ENCODE assay signal across 1 cellular context in the genomic region with DNA sequence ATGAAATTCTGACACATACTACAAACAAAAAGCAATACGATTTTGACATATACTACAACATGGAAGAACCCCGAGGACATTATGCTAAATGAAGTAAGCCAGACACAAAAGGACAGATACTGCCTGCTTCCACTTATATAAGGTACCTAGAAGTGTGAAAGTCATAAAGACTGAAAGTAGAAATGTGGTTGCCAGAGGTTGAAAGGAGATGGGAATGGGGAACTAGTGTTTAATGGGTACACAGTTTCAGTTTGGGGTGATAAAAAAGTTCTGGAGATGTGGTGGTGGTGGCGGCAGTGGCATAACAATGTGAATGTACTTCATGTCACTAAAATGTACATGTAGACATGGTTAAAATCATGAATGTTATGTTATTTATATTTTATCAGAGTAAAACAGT.
TF ChIP-seq lines count a peak whose summit lies in the region.

No MANE protein-coding gene starts in this region.

TF ChIP-seq in GM12878, 131 proteins besides CTCF, POLR2A, EP300 and RAD21 (continued from another document and continues in another):
- TF ChIP-seq, protein P1, sequence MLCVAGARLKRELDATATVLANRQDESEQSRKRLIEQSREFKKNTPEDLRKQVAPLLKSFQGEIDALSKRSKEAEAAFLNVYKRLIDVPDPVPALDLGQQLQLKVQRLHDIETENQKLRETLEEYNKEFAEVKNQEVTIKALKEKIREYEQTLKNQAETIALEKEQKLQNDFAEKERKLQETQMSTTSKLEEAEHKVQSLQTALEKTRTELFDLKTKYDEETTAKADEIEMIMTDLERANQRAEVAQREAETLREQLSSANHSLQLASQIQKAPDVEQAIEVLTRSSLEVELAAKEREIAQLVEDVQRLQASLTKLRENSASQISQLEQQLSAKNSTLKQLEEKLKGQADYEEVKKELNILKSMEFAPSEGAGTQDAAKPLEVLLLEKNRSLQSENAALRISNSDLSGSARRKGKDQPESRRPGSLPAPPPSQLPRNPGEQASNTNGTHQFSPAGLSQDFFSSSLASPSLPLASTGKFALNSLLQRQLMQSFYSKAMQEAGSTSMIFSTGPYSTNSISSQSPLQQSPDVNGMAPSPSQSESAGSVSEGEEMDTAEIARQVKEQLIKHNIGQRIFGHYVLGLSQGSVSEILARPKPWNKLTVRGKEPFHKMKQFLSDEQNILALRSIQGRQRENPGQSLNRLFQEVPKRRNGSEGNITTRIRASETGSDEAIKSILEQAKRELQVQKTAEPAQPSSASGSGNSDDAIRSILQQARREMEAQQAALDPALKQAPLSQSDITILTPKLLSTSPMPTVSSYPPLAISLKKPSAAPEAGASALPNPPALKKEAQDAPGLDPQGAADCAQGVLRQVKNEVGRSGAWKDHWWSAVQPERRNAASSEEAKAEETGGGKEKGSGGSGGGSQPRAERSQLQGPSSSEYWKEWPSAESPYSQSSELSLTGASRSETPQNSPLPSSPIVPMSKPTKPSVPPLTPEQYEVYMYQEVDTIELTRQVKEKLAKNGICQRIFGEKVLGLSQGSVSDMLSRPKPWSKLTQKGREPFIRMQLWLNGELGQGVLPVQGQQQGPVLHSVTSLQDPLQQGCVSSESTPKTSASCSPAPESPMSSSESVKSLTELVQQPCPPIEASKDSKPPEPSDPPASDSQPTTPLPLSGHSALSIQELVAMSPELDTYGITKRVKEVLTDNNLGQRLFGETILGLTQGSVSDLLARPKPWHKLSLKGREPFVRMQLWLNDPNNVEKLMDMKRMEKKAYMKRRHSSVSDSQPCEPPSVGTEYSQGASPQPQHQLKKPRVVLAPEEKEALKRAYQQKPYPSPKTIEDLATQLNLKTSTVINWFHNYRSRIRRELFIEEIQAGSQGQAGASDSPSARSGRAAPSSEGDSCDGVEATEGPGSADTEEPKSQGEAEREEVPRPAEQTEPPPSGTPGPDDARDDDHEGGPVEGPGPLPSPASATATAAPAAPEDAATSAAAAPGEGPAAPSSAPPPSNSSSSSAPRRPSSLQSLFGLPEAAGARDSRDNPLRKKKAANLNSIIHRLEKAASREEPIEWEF (IDR thresholded peaks at IDR 0.05; ENCODE audit: insufficient replicate concordance, low read depth, low read length), result no peak
- no peak for TF ChIP-seq KAT2A (conservative IDR thresholded peaks at IDR 0.05; ENCODE audit: control insufficient read depth, low read depth, low read length)
- peak; percentile 75 for TF ChIP-seq IKZF1 (conservative IDR thresholded peaks at IDR 0.05)
- no peak for TF ChIP-seq ZNF24 (IDR thresholded peaks at IDR 0.05)
- TF ChIP-seq, protein P2, sequence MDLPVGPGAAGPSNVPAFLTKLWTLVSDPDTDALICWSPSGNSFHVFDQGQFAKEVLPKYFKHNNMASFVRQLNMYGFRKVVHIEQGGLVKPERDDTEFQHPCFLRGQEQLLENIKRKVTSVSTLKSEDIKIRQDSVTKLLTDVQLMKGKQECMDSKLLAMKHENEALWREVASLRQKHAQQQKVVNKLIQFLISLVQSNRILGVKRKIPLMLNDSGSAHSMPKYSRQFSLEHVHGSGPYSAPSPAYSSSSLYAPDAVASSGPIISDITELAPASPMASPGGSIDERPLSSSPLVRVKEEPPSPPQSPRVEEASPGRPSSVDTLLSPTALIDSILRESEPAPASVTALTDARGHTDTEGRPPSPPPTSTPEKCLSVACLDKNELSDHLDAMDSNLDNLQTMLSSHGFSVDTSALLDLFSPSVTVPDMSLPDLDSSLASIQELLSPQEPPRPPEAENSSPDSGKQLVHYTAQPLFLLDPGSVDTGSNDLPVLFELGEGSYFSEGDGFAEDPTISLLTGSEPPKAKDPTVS (IDR thresholded peaks at IDR 0.05; ENCODE audit: low read depth, low read length), result no peak
- no peak for TF ChIP-seq TCF12 (IDR thresholded peaks at IDR 0.05; ENCODE audit: low read depth, low read length)
- TF ChIP-seq ZNF207 (IDR thresholded peaks at IDR 0.05; ENCODE audit: borderline replicate concordance), result no peak
- no peak for TF ChIP-seq ETV6 (conservative IDR thresholded peaks at IDR 0.05 in 1 of 2, IDR thresholded peaks at IDR 0.05 in 1 of 2; ENCODE audit: borderline replicate concordance in 1 of 2, low read depth in 1 of 2)
- no peak for TF ChIP-seq TARDBP (IDR thresholded peaks at IDR 0.05; ENCODE audit: borderline replicate concordance)
- TF ChIP-seq ZSCAN29 (IDR thresholded peaks at IDR 0.05), result 0 out of 2 replicates have a peak, but pooled peaks have one; percentile 16
- TF ChIP-seq YBX1 (IDR thresholded peaks at IDR 0.05), result no peak
- TF ChIP-seq EZH2 (IDR thresholded peaks at IDR 0.05; ENCODE audit: borderline replicate concordance, control insufficient read depth, low read depth, low read length), result no peak
- TF ChIP-seq NR2F1 (conservative IDR thresholded peaks at IDR 0.05), result 0 out of 2 replicates have a peak, but pooled peaks have one; percentile 41
- TF ChIP-seq SMC3 (IDR thresholded peaks at IDR 0.05; ENCODE audit: borderline replicate concordance, low read length), result no peak
- TF ChIP-seq YY1 (IDR thresholded peaks at IDR 0.05; ENCODE audit: low read depth, low read length), result no peak
- TF ChIP-seq BCL11A (IDR thresholded peaks at IDR 0.05; ENCODE audit: low read depth, low read length), result 0 out of 2 replicates have a peak, but pooled peaks have one; percentile 28
- TF ChIP-seq POLR2AphosphoS2 (IDR thresholded peaks at IDR 0.05; ENCODE audit: low read depth, low read length), result no peak
- TF ChIP-seq RCOR1 (conservative IDR thresholded peaks at IDR 0.05; ENCODE audit: low read depth, low read length), result no peak
- TF ChIP-seq MYB (IDR thresholded peaks at IDR 0.05; ENCODE audit: borderline replicate concordance, low read depth, low read length), result no peak
- TF ChIP-seq ZNF622 (IDR thresholded peaks at IDR 0.05), result no peak
- no peak for TF ChIP-seq RAD51 (IDR thresholded peaks at IDR 0.05)
- TF ChIP-seq SMAD5 (IDR thresholded peaks at IDR 0.05; ENCODE audit: low read depth), result no peak
- TF ChIP-seq SRF (IDR thresholded peaks at IDR 0.05; ENCODE audit: low read depth in 2 of 2, low read length in 2 of 2), result no peak
- TF ChIP-seq KDM1A (IDR thresholded peaks at IDR 0.05; ENCODE audit: borderline replicate concordance), result no peak
- TF ChIP-seq TBL1XR1 (IDR thresholded peaks at IDR 0.05; ENCODE audit: low read depth, low read length), result no peak
- TF ChIP-seq PAX5 (IDR thresholded peaks at IDR 0.05; ENCODE audit: borderline replicate concordance, low read depth, low read length), result no peak
- TF ChIP-seq MTA3 (IDR thresholded peaks at IDR 0.05; ENCODE audit: borderline replicate concordance, low read length), result no peak
- TF ChIP-seq RUNX3 (IDR thresholded peaks at IDR 0.05; ENCODE audit: low read length), result peak; percentile 58
- TF ChIP-seq, protein P3, sequence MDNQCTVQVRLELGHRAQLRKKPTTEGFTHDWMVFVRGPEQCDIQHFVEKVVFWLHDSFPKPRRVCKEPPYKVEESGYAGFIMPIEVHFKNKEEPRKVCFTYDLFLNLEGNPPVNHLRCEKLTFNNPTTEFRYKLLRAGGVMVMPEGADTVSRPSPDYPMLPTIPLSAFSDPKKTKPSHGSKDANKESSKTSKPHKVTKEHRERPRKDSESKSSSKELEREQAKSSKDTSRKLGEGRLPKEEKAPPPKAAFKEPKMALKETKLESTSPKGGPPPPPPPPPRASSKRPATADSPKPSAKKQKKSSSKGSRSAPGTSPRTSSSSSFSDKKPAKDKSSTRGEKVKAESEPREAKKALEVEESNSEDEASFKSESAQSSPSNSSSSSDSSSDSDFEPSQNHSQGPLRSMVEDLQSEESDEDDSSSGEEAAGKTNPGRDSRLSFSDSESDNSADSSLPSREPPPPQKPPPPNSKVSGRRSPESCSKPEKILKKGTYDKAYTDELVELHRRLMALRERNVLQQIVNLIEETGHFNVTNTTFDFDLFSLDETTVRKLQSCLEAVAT (IDR thresholded peaks at IDR 0.05), result no peak
- no peak for TF ChIP-seq ZNF274 (IDR thresholded peaks at IDR 0.05; ENCODE audit: insufficient read depth, insufficient read length)
- TF ChIP-seq, protein P4, sequence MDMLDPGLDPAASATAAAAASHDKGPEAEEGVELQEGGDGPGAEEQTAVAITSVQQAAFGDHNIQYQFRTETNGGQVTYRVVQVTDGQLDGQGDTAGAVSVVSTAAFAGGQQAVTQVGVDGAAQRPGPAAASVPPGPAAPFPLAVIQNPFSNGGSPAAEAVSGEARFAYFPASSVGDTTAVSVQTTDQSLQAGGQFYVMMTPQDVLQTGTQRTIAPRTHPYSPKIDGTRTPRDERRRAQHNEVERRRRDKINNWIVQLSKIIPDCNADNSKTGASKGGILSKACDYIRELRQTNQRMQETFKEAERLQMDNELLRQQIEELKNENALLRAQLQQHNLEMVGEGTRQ (IDR thresholded peaks at IDR 0.05; ENCODE audit: borderline replicate concordance, low read depth, low read length), result no peak
- TF ChIP-seq, protein P5, sequence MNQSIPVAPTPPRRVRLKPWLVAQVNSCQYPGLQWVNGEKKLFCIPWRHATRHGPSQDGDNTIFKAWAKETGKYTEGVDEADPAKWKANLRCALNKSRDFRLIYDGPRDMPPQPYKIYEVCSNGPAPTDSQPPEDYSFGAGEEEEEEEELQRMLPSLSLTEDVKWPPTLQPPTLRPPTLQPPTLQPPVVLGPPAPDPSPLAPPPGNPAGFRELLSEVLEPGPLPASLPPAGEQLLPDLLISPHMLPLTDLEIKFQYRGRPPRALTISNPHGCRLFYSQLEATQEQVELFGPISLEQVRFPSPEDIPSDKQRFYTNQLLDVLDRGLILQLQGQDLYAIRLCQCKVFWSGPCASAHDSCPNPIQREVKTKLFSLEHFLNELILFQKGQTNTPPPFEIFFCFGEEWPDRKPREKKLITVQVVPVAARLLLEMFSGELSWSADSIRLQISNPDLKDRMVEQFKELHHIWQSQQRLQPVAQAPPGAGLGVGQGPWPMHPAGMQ (IDR thresholded peaks at IDR 0.05; ENCODE audit: borderline replicate concordance), result no peak
- no peak for TF ChIP-seq NR2C1 (IDR thresholded peaks at IDR 0.05)
- TF ChIP-seq MYC (IDR thresholded peaks at IDR 0.05; ENCODE audit: insufficient read depth, insufficient read length, insufficient replicate concordance, low read length, severe bottlenecking), result no peak
- TF ChIP-seq SREBF2 (IDR thresholded peaks at IDR 0.05; ENCODE audit: low read length), result no peak
- TF ChIP-seq MTA2 (IDR thresholded peaks at IDR 0.05; ENCODE audit: low read depth), result peak; percentile 82
- no peak for TF ChIP-seq RELA (IDR thresholded peaks at IDR 0.05; ENCODE audit: borderline replicate concordance, partially characterized antibody)
- peak; percentile 64; the same call in 1 of the 2 replicates for TF ChIP-seq NBN (IDR thresholded peaks at IDR 0.05)
- TF ChIP-seq TAF1 (IDR thresholded peaks at IDR 0.05; ENCODE audit: borderline replicate concordance, low read depth, low read length), result no peak
- TF ChIP-seq EED (IDR thresholded peaks at IDR 0.05; ENCODE audit: low read depth), result peak; percentile 37; the same call in 1 of the 2 replicates
- TF ChIP-seq FOXK2 (IDR thresholded peaks at IDR 0.05), result no peak
- TF ChIP-seq, protein P6, sequence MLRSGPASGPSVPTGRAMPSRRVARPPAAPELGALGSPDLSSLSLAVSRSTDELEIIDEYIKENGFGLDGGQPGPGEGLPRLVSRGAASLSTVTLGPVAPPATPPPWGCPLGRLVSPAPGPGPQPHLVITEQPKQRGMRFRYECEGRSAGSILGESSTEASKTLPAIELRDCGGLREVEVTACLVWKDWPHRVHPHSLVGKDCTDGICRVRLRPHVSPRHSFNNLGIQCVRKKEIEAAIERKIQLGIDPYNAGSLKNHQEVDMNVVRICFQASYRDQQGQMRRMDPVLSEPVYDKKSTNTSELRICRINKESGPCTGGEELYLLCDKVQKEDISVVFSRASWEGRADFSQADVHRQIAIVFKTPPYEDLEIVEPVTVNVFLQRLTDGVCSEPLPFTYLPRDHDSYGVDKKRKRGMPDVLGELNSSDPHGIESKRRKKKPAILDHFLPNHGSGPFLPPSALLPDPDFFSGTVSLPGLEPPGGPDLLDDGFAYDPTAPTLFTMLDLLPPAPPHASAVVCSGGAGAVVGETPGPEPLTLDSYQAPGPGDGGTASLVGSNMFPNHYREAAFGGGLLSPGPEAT (IDR thresholded peaks at IDR 0.05; ENCODE audit: low read depth), result peak; percentile 58; the same call in 1 of the 2 replicates
- TF ChIP-seq TCF3 (IDR thresholded peaks at IDR 0.05; ENCODE audit: borderline replicate concordance, insufficient read depth, low read depth, low read length), result no peak
- TF ChIP-seq NR2C2 (IDR thresholded peaks at IDR 0.05; ENCODE audit: borderline replicate concordance, control insufficient read depth, insufficient read length, low read depth), result no peak
- TF ChIP-seq SPI1 (IDR thresholded peaks at IDR 0.05; ENCODE audit: borderline replicate concordance, insufficient read depth, low read depth, low read length), result peak; percentile 40; the same call in 1 of the 2 replicates
- no peak for TF ChIP-seq ZBED1 (IDR thresholded peaks at IDR 0.05; ENCODE audit: borderline replicate concordance)
- TF ChIP-seq, protein P7, sequence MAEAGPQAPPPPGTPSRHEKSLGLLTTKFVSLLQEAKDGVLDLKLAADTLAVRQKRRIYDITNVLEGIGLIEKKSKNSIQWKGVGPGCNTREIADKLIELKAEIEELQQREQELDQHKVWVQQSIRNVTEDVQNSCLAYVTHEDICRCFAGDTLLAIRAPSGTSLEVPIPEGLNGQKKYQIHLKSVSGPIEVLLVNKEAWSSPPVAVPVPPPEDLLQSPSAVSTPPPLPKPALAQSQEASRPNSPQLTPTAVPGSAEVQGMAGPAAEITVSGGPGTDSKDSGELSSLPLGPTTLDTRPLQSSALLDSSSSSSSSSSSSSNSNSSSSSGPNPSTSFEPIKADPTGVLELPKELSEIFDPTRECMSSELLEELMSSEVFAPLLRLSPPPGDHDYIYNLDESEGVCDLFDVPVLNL (IDR thresholded peaks at IDR 0.05; ENCODE audit: low read depth, low read length), result no peak
- TF ChIP-seq WRNIP1 (IDR thresholded peaks at IDR 0.05; ENCODE audit: borderline replicate concordance, low read depth, low read length), result no peak
- TF ChIP-seq MEF2A (IDR thresholded peaks at IDR 0.05; ENCODE audit: insufficient read depth, low read depth, low read length), result no peak
- TF ChIP-seq, protein P8, sequence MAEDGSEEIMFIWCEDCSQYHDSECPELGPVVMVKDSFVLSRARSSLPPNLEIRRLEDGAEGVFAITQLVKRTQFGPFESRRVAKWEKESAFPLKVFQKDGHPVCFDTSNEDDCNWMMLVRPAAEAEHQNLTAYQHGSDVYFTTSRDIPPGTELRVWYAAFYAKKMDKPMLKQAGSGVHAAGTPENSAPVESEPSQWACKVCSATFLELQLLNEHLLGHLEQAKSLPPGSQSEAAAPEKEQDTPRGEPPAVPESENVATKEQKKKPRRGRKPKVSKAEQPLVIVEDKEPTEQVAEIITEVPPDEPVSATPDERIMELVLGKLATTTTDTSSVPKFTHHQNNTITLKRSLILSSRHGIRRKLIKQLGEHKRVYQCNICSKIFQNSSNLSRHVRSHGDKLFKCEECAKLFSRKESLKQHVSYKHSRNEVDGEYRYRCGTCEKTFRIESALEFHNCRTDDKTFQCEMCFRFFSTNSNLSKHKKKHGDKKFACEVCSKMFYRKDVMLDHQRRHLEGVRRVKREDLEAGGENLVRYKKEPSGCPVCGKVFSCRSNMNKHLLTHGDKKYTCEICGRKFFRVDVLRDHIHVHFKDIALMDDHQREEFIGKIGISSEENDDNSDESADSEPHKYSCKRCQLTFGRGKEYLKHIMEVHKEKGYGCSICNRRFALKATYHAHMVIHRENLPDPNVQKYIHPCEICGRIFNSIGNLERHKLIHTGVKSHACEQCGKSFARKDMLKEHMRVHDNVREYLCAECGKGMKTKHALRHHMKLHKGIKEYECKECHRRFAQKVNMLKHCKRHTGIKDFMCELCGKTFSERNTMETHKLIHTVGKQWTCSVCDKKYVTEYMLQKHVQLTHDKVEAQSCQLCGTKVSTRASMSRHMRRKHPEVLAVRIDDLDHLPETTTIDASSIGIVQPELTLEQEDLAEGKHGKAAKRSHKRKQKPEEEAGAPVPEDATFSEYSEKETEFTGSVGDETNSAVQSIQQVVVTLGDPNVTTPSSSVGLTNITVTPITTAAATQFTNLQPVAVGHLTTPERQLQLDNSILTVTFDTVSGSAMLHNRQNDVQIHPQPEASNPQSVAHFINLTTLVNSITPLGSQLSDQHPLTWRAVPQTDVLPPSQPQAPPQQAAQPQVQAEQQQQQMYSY (CRISPR knock-in tag; IDR thresholded peaks at IDR 0.05), result no peak
